In the genomic region with DNA sequence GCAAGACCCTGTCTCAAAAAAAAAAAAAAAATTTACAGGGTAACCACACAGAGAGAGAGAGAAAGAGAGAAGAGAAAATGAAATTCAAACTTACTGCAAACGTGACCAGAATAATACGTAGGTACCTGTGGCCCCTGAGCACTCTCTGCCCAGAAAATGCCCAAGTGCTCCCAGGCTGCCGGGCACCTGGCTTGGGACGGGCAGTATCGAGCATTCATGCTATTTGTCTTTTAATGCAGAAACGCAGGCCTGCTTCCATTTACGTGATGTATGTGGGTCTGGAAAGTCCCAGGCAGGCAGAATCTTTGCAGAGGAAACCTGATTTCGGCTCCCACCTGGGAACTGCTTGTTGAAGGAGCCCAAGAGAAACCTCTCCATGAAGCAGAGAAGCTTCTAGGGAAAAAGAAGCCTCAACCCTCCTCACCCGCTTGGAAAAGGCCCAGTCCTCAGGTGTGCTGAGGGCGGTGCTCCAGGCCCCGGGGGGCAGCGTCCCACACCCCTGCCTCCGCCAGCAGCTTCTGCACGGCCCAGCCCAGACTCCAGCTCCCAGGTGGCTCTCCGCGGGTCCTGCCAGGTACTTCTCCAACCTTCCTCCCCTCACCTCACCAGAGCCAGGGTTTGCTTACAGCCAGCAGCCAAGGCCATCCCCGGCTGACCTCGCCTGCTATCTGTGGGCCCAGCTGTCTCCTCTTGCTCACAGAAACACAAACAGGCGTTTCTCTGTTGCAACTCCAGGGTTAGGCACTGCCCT, we compare ENCODE assay signal across 12 cellular contexts. TPM values are rescaled to one million over a fixed set of nuclear protein-coding genes. Genes with fewer than 3 reads are reported as not detected.
A peak's percentile ranks its signal among the peaks of the same experiment; 100 is the strongest.
DNase-seq lines count a peak whose midpoint lies in the region; ATAC-seq and TF ChIP-seq lines count a peak whose summit lies in the region.
"Had no signal": no experiment of that assay in that cellular context is flagged by ENCODE, and none has a peak within 500 bp of the region (broad histone marks: within the 10 kb centered on the region; RNA-seq: fewer than 3 reads in every experiment).

No MANE protein-coding gene starts in this region.

- no peak for ATAC-seq in aorta (ENCODE audit: low FRiP score)

- intact Hi-C loops in aorta (cut with DNase I): no loop called here

- H3K27me3 ChIP-seq in aorta (ENCODE audit: control insufficient read depth in 1 of 2, insufficient read depth in 2 of 2, low read length in 1 of 2): no peaks in the 10 kb centered on the region
- H3K27me3 ChIP-seq: Peyer's patch had no signal

- H3K4me3 ChIP-seq in fibroblast of villous mesenchyme (ENCODE audit: low read depth, low read length) (no peak overlapping the region), aorta (ENCODE audit: low read length in 2 of 2) (no peak overlapping the region)
- H3K4me3 ChIP-seq: Peyer's patch had no signal

- WGBS in aorta, 2 donors: 91 to 94% methylated on average over 18 to 19 of the region's 19 CpGs

- TF ChIP-seq CTCF in fibroblast of villous mesenchyme (IDR thresholded peaks at IDR 0.05; ENCODE audit: insufficient read depth, low read depth, low read length): no peak

- no peaks in the 10 kb centered on the region for H3K4me1 ChIP-seq in aorta (ENCODE audit: control insufficient read depth in 1 of 2, insufficient read depth in 2 of 2, low read length in 2 of 2)

- DNase-seq in SHP77 (lab: John Stamatoyannopoulos, UW): peak; percentile 8 to 21
- DNase-seq in SHP77 treated with DMSO at 0.1 percent for 48 hours (lab: John Stamatoyannopoulos, UW): no peak
- DNase-seq in fibroblast of villous mesenchyme (ENCODE audit: low read depth): peak; percentile 64
- peak; percentile 84 for DNase-seq in myocyte (ENCODE audit: low read depth)
- DNase-seq in aorta: peak; percentile 24 to 72
- DNase-seq in superior temporal gyrus (ENCODE audit: extremely low spot score): no peak
- no peak for DNase-seq in activated gamma-delta T cell treated with Interleukin-2 at 50 U/mL for 16 hours
- no peak for DNase-seq in activated CD4-positive, CD25-positive, alpha-beta regulatory T cell treated with anti-CD3 and anti-CD28 coated beads, Interleukin-2, amount 50 U/mL, for 72 hours
- DNase-seq: activated CD4-positive, alpha-beta T cell treated with anti-CD3 and anti-CD28 coated beads, Interleukin-2, amount 50 U/mL, for 1 hour; effector memory CD4-positive, alpha-beta T cell; T-helper 2 cell had no signal

- H3K9me3 ChIP-seq in aorta (ENCODE audit: control insufficient read depth, low read length): no peaks in the 10 kb centered on the region
- H3K9me3 ChIP-seq: Peyer's patch had no signal

- no peaks in the 10 kb centered on the region for H3K36me3 ChIP-seq in aorta (ENCODE audit: control insufficient read depth in 1 of 2, insufficient read depth in 2 of 2, low read length in 1 of 2)
- H3K36me3 ChIP-seq: Peyer's patch had no signal

- H3K27ac ChIP-seq in aorta (ENCODE audit: low read depth in 1 of 2, low read length in 2 of 2): no peak overlapping the region

RNA-seq across cellular contexts. Expression of a gene that starts 14.0 kb away (rescaled TPM):
- total RNA-seq in fibroblast of villous mesenchyme: 1.3 and 1.6 TPM in 2 replicates
- total RNA-seq in myocyte: 24.3 and 26.0 TPM in 2 replicates
- 20.9 TPM for polyA plus RNA-seq in myocyte (2012)
- 10 to 100 TPM; 12.5 to 18.1 TPM for total RNA-seq in aorta
- 1 to 10 TPM; 1.6 to 3.5 TPM for polyA plus RNA-seq in aorta

Comparison
In these comparisons a context has a peak if more than half of its experiments do, and no peak if none do; other contexts are left out.
1. DNase-seq: peak in SHP77 (2 of 2), fibroblast of villous mesenchyme (single experiment), myocyte (single experiment) and aorta (2 of 2); none in SHP77 treated with DMSO at 0.1 percent for 48 hours (single experiment), superior temporal gyrus (single experiment), activated gamma-delta T cell treated with Interleukin-2 at 50 U/mL for 16 hours (single experiment) and activated CD4-positive, CD25-positive, alpha-beta regulatory T cell treated with anti-CD3 and anti-CD28 coated beads, Interleukin-2, amount 50 U/mL, for 72 hours (single experiment).